In the genomic region with DNA sequence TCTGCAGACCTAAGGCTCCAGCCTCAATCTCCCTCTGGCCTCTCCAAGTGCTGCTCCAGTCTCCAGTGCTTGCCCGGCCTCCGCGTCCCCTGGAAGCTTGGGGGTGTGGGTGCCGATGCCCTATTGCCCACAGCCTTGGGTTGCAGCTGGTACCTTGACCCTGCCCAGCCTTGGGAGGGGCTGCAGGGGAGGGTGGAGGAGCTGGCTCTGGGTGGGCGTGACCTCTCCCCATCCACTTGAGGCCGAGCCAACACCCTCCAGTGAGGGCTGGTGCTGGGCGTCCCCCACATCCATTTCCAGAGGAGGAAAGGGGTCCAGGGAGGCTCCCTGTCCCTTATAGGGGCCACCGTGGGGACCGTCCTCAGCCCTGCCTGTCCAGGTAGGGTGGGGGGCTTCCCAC, we compare ENCODE assay signal across 26 cellular contexts.
"Had no signal": no experiment of that assay in that cellular context is flagged by ENCODE, and none has a peak within 500 bp of the region (broad histone marks: within the 10 kb centered on the region; RNA-seq: fewer than 3 reads in every experiment).

No MANE protein-coding gene starts in this region.

- FAIRE-seq: colon, endometrium, endothelial cell of umbilical vein, frontal cortex had no signal

- ATAC-seq: effector memory CD8-positive, alpha-beta T cell; esophagus mucosa; gastrocnemius medialis; gastroesophageal sphincter; heart left ventricle; heart right ventricle had no signal

- H3K9me3 ChIP-seq: esophagus muscularis mucosa, esophagus squamous epithelium, gastrocnemius medialis, gastroesophageal sphincter, heart left ventricle, heart right ventricle had no signal

- DNase-seq: cortex of kidney; dermis blood vessel endothelial cell; dorsolateral prefrontal cortex; effector CD4-positive, alpha-beta T cell; effector CD8-positive, alpha-beta T cell; effector memory CD4-positive, alpha-beta T cell; effector memory CD8-positive, alpha-beta T cell; endodermal cell; esophagus squamous epithelium; foreskin fibroblast; foreskin keratinocyte; foreskin melanocyte; gastrocnemius medialis; glutamatergic neuron; head of caudate nucleus; heart left ventricle; heart right ventricle had no signal

- H3K36me3 ChIP-seq: esophagus squamous epithelium, gastrocnemius medialis, gastroesophageal sphincter had no signal

- H3K27me3 ChIP-seq: dorsolateral prefrontal cortex, esophagus squamous epithelium, foreskin keratinocyte, heart left ventricle, heart right ventricle had no signal

- H3K4me1 ChIP-seq: esophagus muscularis mucosa, esophagus squamous epithelium, foreskin keratinocyte, gastrocnemius medialis, gastroesophageal sphincter had no signal

- H3K27ac ChIP-seq: coronary artery, dorsolateral prefrontal cortex, epithelial cell of prostate, esophagus muscularis mucosa, esophagus squamous epithelium, foreskin keratinocyte, gastrocnemius medialis, gastroesophageal sphincter, heart left ventricle, heart right ventricle had no signal

- H3K4me3 ChIP-seq: coronary artery, dorsolateral prefrontal cortex, esophagus muscularis mucosa, esophagus squamous epithelium, gastrocnemius medialis, gastroesophageal sphincter, heart left ventricle, heart right ventricle had no signal
